ENCODE assay signal across 24 cellular contexts in genomic region chr1:178690496-178690895, GRCh38.
"Had no signal": no experiment of that assay in that cellular context is flagged by ENCODE, and none has a peak within 500 bp of the region (broad histone marks: within the 10 kb centered on the region; RNA-seq: fewer than 3 reads in every experiment).

No MANE protein-coding gene starts in this region.

- H3K4me1 Mint-ChIP-seq: activated T-helper 17 cell treated with anti-CD3 and anti-CD28 coated beads, Interleukin-2, amount 50 U/mL, for 72 hours; natural killer cell; stimulated activated naive CD8-positive, alpha-beta T cell treated with anti-CD3 and anti-CD28 coated beads, Interleukin-15, amount 100 ng/mL, for 72 hours had no signal

- ATAC-seq: activated T-helper 17 cell treated with anti-CD3 and anti-CD28 coated beads, Interleukin-2, amount 50 U/mL, for 72 hours; effector memory CD8-positive, alpha-beta T cell; esophagus mucosa; gastrocnemius medialis; natural killer cell; stimulated activated naive CD8-positive, alpha-beta T cell treated with anti-CD3 and anti-CD28 coated beads, Interleukin-15, amount 100 ng/mL, for 72 hours had no signal

- H3K27me3 ChIP-seq: adrenal gland, colonic mucosa, dorsolateral prefrontal cortex, gastrocnemius medialis, neutrophil, ovary, right atrium auricular region, tibial artery had no signal

- H3K27ac Mint-ChIP-seq: activated naive CD8-positive, alpha-beta T cell; activated T-cell treated with anti-CD3 and anti-CD28 coated beads, Interleukin-2, amount 50 U/mL, for 24 hours; activated T-helper 17 cell treated with anti-CD3 and anti-CD28 coated beads, Interleukin-2, amount 50 U/mL, for 72 hours; effector memory CD8-positive, alpha-beta T cell; natural killer cell; stimulated activated naive CD8-positive, alpha-beta T cell treated with anti-CD3 and anti-CD28 coated beads, Interleukin-15, amount 100 ng/mL, for 72 hours had no signal

- H3K27me3 Mint-ChIP-seq: stimulated activated naive CD8-positive, alpha-beta T cell treated with anti-CD3 and anti-CD28 coated beads, Interleukin-15, amount 100 ng/mL, for 72 hours had no signal

- H3K9me3 Mint-ChIP-seq: activated T-cell treated with anti-CD3 and anti-CD28 coated beads, Interleukin-2, amount 50 U/mL, for 24 hours; activated T-helper 17 cell treated with anti-CD3 and anti-CD28 coated beads, Interleukin-2, amount 50 U/mL, for 72 hours; effector memory CD8-positive, alpha-beta T cell; natural killer cell; stimulated activated naive CD8-positive, alpha-beta T cell treated with anti-CD3 and anti-CD28 coated beads, Interleukin-15, amount 100 ng/mL, for 72 hours had no signal

- H3K36me3 Mint-ChIP-seq: activated naive CD8-positive, alpha-beta T cell; natural killer cell had no signal

- H3K4me3 ChIP-seq: adrenal gland, colonic mucosa, dorsolateral prefrontal cortex, gastrocnemius medialis, left ventricle myocardium inferior, ovary, prostate gland, right atrium auricular region, skin epidermis, tibial artery had no signal

- H3K27ac ChIP-seq: adrenal gland, colonic mucosa, dorsolateral prefrontal cortex, gastrocnemius medialis, left ventricle myocardium inferior, neutrophil, ovary, prostate gland, right atrium auricular region, skin epidermis, tibial artery had no signal

- H3K4me3 Mint-ChIP-seq: activated naive CD8-positive, alpha-beta T cell; activated T-cell treated with anti-CD3 and anti-CD28 coated beads, Interleukin-2, amount 50 U/mL, for 24 hours; activated T-helper 17 cell treated with anti-CD3 and anti-CD28 coated beads, Interleukin-2, amount 50 U/mL, for 72 hours; effector memory CD8-positive, alpha-beta T cell; natural killer cell; stimulated activated naive CD8-positive, alpha-beta T cell treated with anti-CD3 and anti-CD28 coated beads, Interleukin-15, amount 100 ng/mL, for 72 hours had no signal

- DNase-seq: activated CD8-positive, alpha-beta memory T cell treated with anti-CD3 and anti-CD28 coated beads, Interleukin-2, amount 50 U/mL, for 4 hours; activated naive CD4-positive, alpha-beta T cell; activated T-cell treated with anti-CD3 and anti-CD28 coated beads, Interleukin-2, amount 50 U/mL, for 24 hours; adrenal gland; colonic mucosa; dorsolateral prefrontal cortex; effector memory CD8-positive, alpha-beta T cell; gastrocnemius medialis; hypothalamus; left ventricle myocardium inferior; mammary epithelial cell; midbrain; natural killer cell; ovary; stimulated activated CD4-positive, alpha-beta T cell treated with anti-CD3 and anti-CD28 coated beads, Interleukin-1b, Interleukin-23, amount 100 ng/mL, for 48 hours; stimulated activated naive CD8-positive, alpha-beta T cell treated with anti-CD3 and anti-CD28 coated beads, Interleukin-15, amount 100 ng/mL, for 72 hours; tibial artery had no signal

- H3K36me3 ChIP-seq: adrenal gland, colonic mucosa, gastrocnemius medialis, left ventricle myocardium inferior, neutrophil, ovary, prostate gland, right atrium auricular region, tibial artery had no signal
